Comparison of ENCODE assay signal across 1 cellular context in the genomic region with DNA sequence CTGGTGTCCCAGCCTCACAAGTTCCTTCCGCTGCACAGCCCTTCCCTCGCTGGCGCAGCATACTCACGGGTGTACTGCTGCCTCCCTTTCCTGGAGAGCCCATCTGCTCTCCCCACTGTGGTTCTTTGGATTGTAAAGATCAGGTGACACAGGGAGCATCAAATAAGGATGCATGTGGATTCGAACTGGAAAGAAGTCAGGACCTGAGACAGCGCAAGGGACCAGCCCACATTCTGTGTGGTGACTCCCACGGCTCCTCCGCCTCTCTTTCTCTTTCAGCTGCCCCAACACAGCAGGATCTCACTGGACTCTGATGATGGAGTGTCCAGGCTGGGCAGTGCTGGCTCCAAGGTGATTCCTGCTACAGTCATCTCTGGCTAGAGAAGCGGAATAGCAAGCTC.
A peak's percentile ranks its signal among the peaks of the same experiment; 100 is the strongest.
TF ChIP-seq lines count a peak whose summit lies in the region.

No MANE protein-coding gene starts in this region.

TF ChIP-seq in HepG2, 621 proteins besides CTCF, POLR2A, EP300 and RAD21:
- peak; percentile 86; the same call in 1 of the 2 replicates for TF ChIP-seq MIER2 (CRISPR knock-in tag; IDR thresholded peaks at IDR 0.05)
- no peak for TF ChIP-seq LCORL (IDR thresholded peaks at IDR 0.05)
- TF ChIP-seq LCORL (CRISPR knock-in tag; IDR thresholded peaks at IDR 0.05) = no peak
- no peak for TF ChIP-seq SIN3A (IDR thresholded peaks at IDR 0.05; ENCODE audit: borderline replicate concordance, low read depth, low read length)
- TF ChIP-seq, protein P1, sequence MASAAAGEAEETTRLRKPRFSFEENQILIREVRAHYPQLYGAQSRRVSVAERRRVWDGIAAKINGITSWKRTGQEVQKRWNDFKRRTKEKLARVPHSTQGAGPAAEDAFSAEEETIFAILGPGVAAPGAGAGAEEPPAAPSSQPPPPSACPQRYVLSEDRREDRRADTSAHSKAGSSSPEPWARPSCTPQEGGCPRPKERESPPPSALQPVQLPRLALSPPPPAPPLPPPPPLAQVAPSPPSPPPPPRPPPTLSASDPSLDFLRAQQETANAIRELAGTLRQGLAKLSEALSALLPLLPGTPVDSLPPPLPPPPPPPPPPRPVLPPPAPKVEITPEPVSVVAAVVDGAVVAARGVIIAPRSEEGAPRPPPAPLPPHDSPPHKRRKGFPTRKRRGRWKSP (CRISPR knock-in tag; IDR thresholded peaks at IDR 0.05) = no peak
- no peak for TF ChIP-seq MXD4 (CRISPR knock-in tag; IDR thresholded peaks at IDR 0.05)
- no peak for TF ChIP-seq HMG20B (CRISPR knock-in tag; conservative IDR thresholded peaks at IDR 0.05)
- TF ChIP-seq, protein P2, sequence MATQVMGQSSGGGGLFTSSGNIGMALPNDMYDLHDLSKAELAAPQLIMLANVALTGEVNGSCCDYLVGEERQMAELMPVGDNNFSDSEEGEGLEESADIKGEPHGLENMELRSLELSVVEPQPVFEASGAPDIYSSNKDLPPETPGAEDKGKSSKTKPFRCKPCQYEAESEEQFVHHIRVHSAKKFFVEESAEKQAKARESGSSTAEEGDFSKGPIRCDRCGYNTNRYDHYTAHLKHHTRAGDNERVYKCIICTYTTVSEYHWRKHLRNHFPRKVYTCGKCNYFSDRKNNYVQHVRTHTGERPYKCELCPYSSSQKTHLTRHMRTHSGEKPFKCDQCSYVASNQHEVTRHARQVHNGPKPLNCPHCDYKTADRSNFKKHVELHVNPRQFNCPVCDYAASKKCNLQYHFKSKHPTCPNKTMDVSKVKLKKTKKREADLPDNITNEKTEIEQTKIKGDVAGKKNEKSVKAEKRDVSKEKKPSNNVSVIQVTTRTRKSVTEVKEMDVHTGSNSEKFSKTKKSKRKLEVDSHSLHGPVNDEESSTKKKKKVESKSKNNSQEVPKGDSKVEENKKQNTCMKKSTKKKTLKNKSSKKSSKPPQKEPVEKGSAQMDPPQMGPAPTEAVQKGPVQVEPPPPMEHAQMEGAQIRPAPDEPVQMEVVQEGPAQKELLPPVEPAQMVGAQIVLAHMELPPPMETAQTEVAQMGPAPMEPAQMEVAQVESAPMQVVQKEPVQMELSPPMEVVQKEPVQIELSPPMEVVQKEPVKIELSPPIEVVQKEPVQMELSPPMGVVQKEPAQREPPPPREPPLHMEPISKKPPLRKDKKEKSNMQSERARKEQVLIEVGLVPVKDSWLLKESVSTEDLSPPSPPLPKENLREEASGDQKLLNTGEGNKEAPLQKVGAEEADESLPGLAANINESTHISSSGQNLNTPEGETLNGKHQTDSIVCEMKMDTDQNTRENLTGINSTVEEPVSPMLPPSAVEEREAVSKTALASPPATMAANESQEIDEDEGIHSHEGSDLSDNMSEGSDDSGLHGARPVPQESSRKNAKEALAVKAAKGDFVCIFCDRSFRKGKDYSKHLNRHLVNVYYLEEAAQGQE (IDR thresholded peaks at IDR 0.05; ENCODE audit: borderline replicate concordance in 1 of 2, low read depth in 1 of 2, low read length in 2 of 2) = peak; percentile 49 to 89
- TF ChIP-seq ETV6 (CRISPR knock-in tag; conservative IDR thresholded peaks at IDR 0.05) = no peak
- TF ChIP-seq RBAK (CRISPR knock-in tag; IDR thresholded peaks at IDR 0.05) = no peak
- 0 out of 2 replicates have a peak, but pooled peaks have one; percentile 15 for TF ChIP-seq ZNF788 (CRISPR knock-in tag; IDR thresholded peaks at IDR 0.05; ENCODE audit: borderline replicate concordance)
- TF ChIP-seq SP4 (CRISPR knock-in tag; IDR thresholded peaks at IDR 0.05) = no peak
